8 cellular contexts compared by ENCODE assay signal in the genomic region with DNA sequence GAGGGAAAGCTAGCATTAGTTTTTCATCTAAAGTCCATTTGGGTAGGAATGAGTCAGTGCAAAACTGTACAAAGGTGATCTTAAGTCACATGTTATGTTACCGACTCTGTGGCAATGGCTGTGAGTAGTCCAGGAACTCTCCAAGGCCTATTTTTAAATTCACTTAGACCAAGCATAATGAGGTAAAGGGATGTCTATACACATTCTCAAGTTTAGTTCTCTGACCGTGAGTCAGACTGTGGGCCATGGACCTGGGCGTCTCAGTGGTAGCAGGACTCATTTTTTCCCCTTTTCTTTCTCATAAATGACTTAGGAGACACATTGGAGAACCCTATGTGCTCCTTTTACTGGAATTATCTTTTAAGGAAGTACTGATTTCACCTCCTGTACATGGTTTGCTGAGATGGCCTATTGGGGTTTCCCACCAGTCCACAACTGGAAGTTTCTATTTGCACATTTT.
DNase-seq lines count a peak whose midpoint lies in the region; ATAC-seq and TF ChIP-seq lines count a peak whose summit lies in the region.

No MANE protein-coding gene starts in this region.

- intact Hi-C loops in Right ventricle myocardium inferior (cut with DNase I) (loop anchor here (5.0 to 10.0 kb wide), 2 partner anchors 262 to 946 kb away; no protein-coding TSS in a partner anchor), cardiac septum (cut with DNase I) (loop anchor here (5.0 to 10.0 kb wide), 3 partner anchors 92 to 941 kb away; no protein-coding TSS in a partner anchor), left lung (cut with DNase I) (no loop called here), tibial artery (cut with DNase I; ENCODE audit: low total_unique reads) (no loop called here)

- H3K27me3 ChIP-seq in left lung (no peaks in the 10 kb centered on the region), tibial artery (no peaks in the 10 kb centered on the region)

- H3K27ac Mint-ChIP-seq in activated naive CD8-positive, alpha-beta T cell treated with anti-CD3 and anti-CD28 coated beads, Interleukin-2, amount 50 U/mL, for 24 hours = peak overlapping the region; percentile 80

- peaks cover 57% of the 10 kb centered on the region for H3K4me1 Mint-ChIP-seq in activated naive CD8-positive, alpha-beta T cell treated with anti-CD3 and anti-CD28 coated beads, Interleukin-2, amount 50 U/mL, for 24 hours

- H3K4me1 ChIP-seq in left lung (peaks cover 19 to 55% of the 10 kb centered on the region in 2 donors), tibial artery (peaks cover 0 to 90% (median 43%) of the 10 kb centered on the region in 4 donors)

- no peaks in the 10 kb centered on the region for H3K36me3 ChIP-seq in left lung
- H3K36me3 ChIP-seq in tibial artery = no peaks in the 10 kb centered on the region

- TF ChIP-seq CTCF in left lung (IDR thresholded peaks at IDR 0.05) (no peak), tibial artery (IDR thresholded peaks at IDR 0.05) (no peak)

- no peak overlapping the region for H3K4me3 ChIP-seq in left lung
- no peak overlapping the region for H3K4me3 ChIP-seq in tibial artery

- ATAC-seq in Right ventricle myocardium inferior (peak; percentile 67), left lung (peak; percentile 89)
- peak; percentile 99 for ATAC-seq in activated naive CD8-positive, alpha-beta T cell treated with anti-CD3 and anti-CD28 coated beads, Interleukin-2, amount 50 U/mL, for 24 hours

- H3K27ac ChIP-seq in left lung (peak overlapping the region; percentile 74 to 75), tibial artery (peak overlapping the region; percentile 53 to 61)

- H3K27me3 Mint-ChIP-seq in activated naive CD8-positive, alpha-beta T cell treated with anti-CD3 and anti-CD28 coated beads, Interleukin-2, amount 50 U/mL, for 24 hours = no peaks in the 10 kb centered on the region

- H3K36me3 Mint-ChIP-seq in activated naive CD8-positive, alpha-beta T cell treated with anti-CD3 and anti-CD28 coated beads, Interleukin-2, amount 50 U/mL, for 24 hours (ENCODE audit: low read depth) = peaks cover 6% of the 10 kb centered on the region

- H3K9me3 ChIP-seq in left lung (no peaks in the 10 kb centered on the region), tibial artery (no peaks in the 10 kb centered on the region)

- DNase-seq in Right ventricle myocardium inferior (ENCODE audit: missing footprints) (no peak), cardiac septum (ENCODE audit: low spot score) (no peak), left lung (peak in 1 of 2 donors; percentile 57), tibial artery (peak; percentile 27 to 68), NCI-H1092 treated with DMSO at 0.1 percent for 48 hours (lab: John Stamatoyannopoulos, UW) (no peak), mucosa of gallbladder (ENCODE audit: low spot score) (no peak), NCI-H526 treated with DMSO at 0.1 percent for 48 hours (lab: John Stamatoyannopoulos, UW) (no peak)
- peak; percentile 22 for DNase-seq in activated naive CD8-positive, alpha-beta T cell treated with anti-CD3 and anti-CD28 coated beads, Interleukin-2, amount 50 U/mL, for 24 hours

- H3K9me3 Mint-ChIP-seq in activated naive CD8-positive, alpha-beta T cell treated with anti-CD3 and anti-CD28 coated beads, Interleukin-2, amount 50 U/mL, for 24 hours = no peaks in the 10 kb centered on the region

- no peak overlapping the region for H3K4me3 Mint-ChIP-seq in activated naive CD8-positive, alpha-beta T cell treated with anti-CD3 and anti-CD28 coated beads, Interleukin-2, amount 50 U/mL, for 24 hours

Comparison
In these comparisons a context has a peak if more than half of its experiments do, and no peak if none do; other contexts are left out.
1. DNase-seq: peak in activated naive CD8-positive, alpha-beta T cell treated with anti-CD3 and anti-CD28 coated beads, Interleukin-2, amount 50 U/mL, for 24 hours (single experiment) and tibial artery (2 of 2); none in Right ventricle myocardium inferior (single experiment), cardiac septum (single experiment), NCI-H1092 treated with DMSO at 0.1 percent for 48 hours (single experiment), mucosa of gallbladder (single experiment) and NCI-H526 treated with DMSO at 0.1 percent for 48 hours (single experiment).
2. intact Hi-C loops: an anchor here in Right ventricle myocardium inferior (5.0 to 10.0 kb wide) and cardiac septum (5.0 to 10.0 kb wide); none called in left lung and tibial artery.
3. Peak in every context shown above with its lines, with median percentiles within 50 percentile points of each other: ATAC-seq.